Comparison of ENCODE assay signal across 12 cellular contexts in genomic region chr7:110317699-110318265, GRCh38.
DNase-seq lines count a peak whose midpoint lies in the region; ATAC-seq and TF ChIP-seq lines count a peak whose summit lies in the region.
"Had no signal": no experiment of that assay in that cellular context is flagged by ENCODE, and none has a peak within 500 bp of the region (broad histone marks: within the 10 kb centered on the region; RNA-seq: fewer than 3 reads in every experiment).

No MANE protein-coding gene starts in this region.

- H3K79me2 ChIP-seq in mesendoderm (ENCODE audit: control insufficient read depth, insufficient read depth, low read length), result no peaks in the 10 kb centered on the region

- no peak for TF ChIP-seq POLR2A in prostate gland (IDR thresholded peaks at IDR 0.05)

- no peak overlapping the region for H2BK120ac ChIP-seq in mesendoderm (ENCODE audit: low read depth, low read length)

- H3K79me1 ChIP-seq in mesendoderm (ENCODE audit: low read length), result no peaks in the 10 kb centered on the region

- intact Hi-C loops in prostate gland (cut with DNase I), result no loop called here

- no peak overlapping the region for H4K8ac ChIP-seq in mesendoderm (ENCODE audit: low read depth, low read length)

- H3K56ac ChIP-seq in mesendoderm (ENCODE audit: low read length), result no peak overlapping the region

- no peak overlapping the region for H3K4me2 ChIP-seq in mesendoderm (ENCODE audit: low read length)

- H2BK15ac ChIP-seq in mesendoderm (replicated peaks; ENCODE audit: low read depth), result no peak overlapping the region

- CTCF ChIA-PET in GM10248 (lab: Yijun Ruan, JAX), result interaction anchor here (1.6 kb wide), 1 partner anchor 15 kb away, joined by 4 read pairs; no protein-coding TSS in a partner anchor

- no peak overlapping the region for H4K5ac ChIP-seq in mesendoderm (ENCODE audit: low read length)

- no peak overlapping the region for H3K4me3 ChIP-seq in cardiac fibroblast (replicated peaks in 1 of 2; ENCODE audit: low read depth in 2 of 2, low read length in 2 of 2)
- no peak overlapping the region for H3K4me3 ChIP-seq in mesendoderm (ENCODE audit: low read length)
- H3K4me3 ChIP-seq in prostate gland, result no peak overlapping the region

- H3K36me3 ChIP-seq in mesendoderm (ENCODE audit: control insufficient read depth, insufficient read depth, low read length) (no peaks in the 10 kb centered on the region), prostate gland (no peaks in the 10 kb centered on the region)

- H3K9me3 ChIP-seq in prostate gland, result no peaks in the 10 kb centered on the region

- H3K9ac ChIP-seq in mesendoderm (ENCODE audit: low read length), result no peak overlapping the region

- WGBS in mesendoderm (ENCODE audit: extremely low coverage, insufficient coverage, low lambda C conversion rate), result no CpG with 5 or more reads among the region's 2 CpGs
- 75% methylated on average over 2 of the region's 2 CpGs for WGBS in prostate gland

- no peak for ATAC-seq in HG02678 (IDR thresholded peaks at IDR 0.05; ENCODE audit: unreplicated experiment)
- ATAC-seq: right cardiac atrium had no signal

- H3K4me1 ChIP-seq in mesendoderm (ENCODE audit: control insufficient read depth, low read depth, low read length), result no peaks in the 10 kb centered on the region
- no peaks in the 10 kb centered on the region for H3K4me1 ChIP-seq in prostate gland (replicated peaks)

- H3K23ac ChIP-seq in mesendoderm (ENCODE audit: low read length), result no peak overlapping the region

- POLR2A ChIA-PET in GM10248 (lab: Yijun Ruan, JAX), result no interaction called here

- H2BK5ac ChIP-seq in mesendoderm (ENCODE audit: low read length), result no peak overlapping the region

- DNase-seq in DMS53 (lab: John Stamatoyannopoulos, UW) (peak; percentile 54), NCI-H226 (peak; percentile 77), cardiac fibroblast (ENCODE audit: low read depth in 2 of 2) (peak; percentile 1 to 62), mesendoderm (peak; percentile 18), GM10248 (ENCODE audit: extremely low spot score) (no peak), prostate gland (ENCODE audit: low spot score) (no peak), NCI-H2171 treated with DMSO at 0.1 percent for 48 hours (lab: John Stamatoyannopoulos, UW) (no peak)
- DNase-seq: MM.1S, right cardiac atrium, Right ventricle myocardium superior had no signal

- no peak overlapping the region for H3K27ac ChIP-seq in mesendoderm (ENCODE audit: low read depth, low read length)
- no peak overlapping the region for H3K27ac ChIP-seq in prostate gland
- H3K27ac ChIP-seq: epithelial cell of prostate had no signal

- no peak overlapping the region for H3K4ac ChIP-seq in mesendoderm (ENCODE audit: low read depth, low read length)

- TF ChIP-seq CTCF in cardiac fibroblast (IDR thresholded peaks at IDR 0.05; ENCODE audit: low read depth, low read length) (no peak), GM10248 (IDR thresholded peaks at IDR 0.05; ENCODE audit: control extremely low read depth, extremely low read depth, low read depth, missing control alignments) (no peak), prostate gland (IDR thresholded peaks at IDR 0.05) (no peak)

- no peak overlapping the region for H3K18ac ChIP-seq in mesendoderm (ENCODE audit: low read length)

- H3K27me3 ChIP-seq in mesendoderm (ENCODE audit: insufficient read depth, low read length, poor library complexity), result no peaks in the 10 kb centered on the region
- H3K27me3 ChIP-seq in prostate gland (replicated peaks; ENCODE audit: insufficient read depth), result no peaks in the 10 kb centered on the region

- no peak overlapping the region for H2AK5ac ChIP-seq in mesendoderm (ENCODE audit: low read length)

Comparison
In these comparisons a context has a peak if more than half of its experiments do, and no peak if none do; other contexts are left out.
1. DNase-seq: peak in DMS53 (single experiment), NCI-H226 (single experiment), cardiac fibroblast (2 of 2) and mesendoderm (single experiment); none in GM10248 (single experiment), prostate gland (single experiment) and NCI-H2171 treated with DMSO at 0.1 percent for 48 hours (single experiment).